ENCODE assay signal across 1 cellular context in the genomic region with DNA sequence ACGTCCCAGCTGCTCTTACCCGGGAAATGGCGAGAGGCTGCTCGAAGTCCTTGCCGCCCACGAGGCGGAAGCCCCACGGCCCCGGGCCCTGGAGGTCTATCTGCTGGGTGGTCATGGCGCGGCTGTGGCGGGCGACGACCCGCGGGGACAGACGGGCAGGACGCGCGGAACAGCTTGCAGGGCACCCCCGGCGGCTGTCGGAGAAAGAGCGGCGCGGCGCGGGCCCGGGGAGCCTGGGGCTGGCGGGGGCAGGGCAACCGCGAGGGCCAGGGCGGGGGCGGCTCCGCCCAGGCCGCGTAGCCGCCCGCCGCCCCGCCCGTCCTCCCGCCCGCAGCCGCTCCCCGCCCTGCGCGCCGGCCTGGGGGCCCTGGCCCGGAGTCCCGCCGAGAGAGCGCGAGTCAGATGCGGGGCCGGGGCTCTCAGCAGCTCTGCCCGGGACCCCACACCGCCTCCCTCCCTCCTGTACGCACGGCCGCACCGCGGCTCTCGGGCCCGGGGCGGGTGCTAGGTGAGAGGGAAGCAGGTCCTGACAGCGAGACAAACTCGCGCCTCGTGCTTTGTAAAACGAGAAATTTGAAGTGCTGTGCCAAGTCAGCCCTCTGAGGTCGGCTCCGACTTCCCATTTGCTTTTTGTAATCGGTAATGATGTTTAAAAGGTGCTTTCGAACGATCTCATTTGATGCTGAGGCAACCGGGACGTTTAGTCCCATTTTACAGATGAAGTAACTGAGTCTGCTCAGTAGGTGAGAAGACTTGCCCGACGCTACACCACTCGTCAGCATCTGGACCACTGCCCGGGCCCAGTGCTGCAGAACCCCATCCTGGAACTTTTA.
TF ChIP-seq lines count a peak whose summit lies in the region.

Gene PDLIM1 (minus strand): TSS at position 203 of the 833 bp plus-strand sequence. CDS start 88 bp downstream, at position 115.

TF ChIP-seq in HepG2, 621 proteins besides CTCF, POLR2A, EP300 and RAD21 (continued from another document and continues in another):
- TF ChIP-seq TOPORS (CRISPR knock-in tag; IDR thresholded peaks at IDR 0.05) (0 out of 2 replicates have a peak, but pooled peaks have one; percentile 53), KDM5B (CRISPR knock-in tag; IDR thresholded peaks at IDR 0.05; ENCODE audit: borderline replicate concordance) (peak; percentile 34; the same call in 1 of the 2 replicates), ZNF17 (CRISPR knock-in tag; IDR thresholded peaks at IDR 0.05) (no peak), TCF7 (IDR thresholded peaks at IDR 0.05; ENCODE audit: low read depth) (no peak), ZNF143 (CRISPR knock-in tag; IDR thresholded peaks at IDR 0.05) (peak; percentile 32; the same call in 1 of the 2 replicates), EEA1 (CRISPR knock-in tag; IDR thresholded peaks at IDR 0.05; ENCODE audit: borderline replicate concordance) (no peak), ZFP1 (CRISPR knock-in tag; IDR thresholded peaks at IDR 0.05) (no peak), CHD4 (IDR thresholded peaks at IDR 0.05; ENCODE audit: borderline replicate concordance, low read length) (peak; percentile 98), HOXA9 (CRISPR knock-in tag; IDR thresholded peaks at IDR 0.05; ENCODE audit: borderline replicate concordance) (0 out of 2 replicates have a peak, but pooled peaks have one; percentile 53), MYC (CRISPR knock-in tag; IDR thresholded peaks at IDR 0.05; ENCODE audit: borderline replicate concordance) (peak; percentile 67), ZNF34 (CRISPR knock-in tag; IDR thresholded peaks at IDR 0.05; ENCODE audit: borderline replicate concordance) (no peak), ZNF451 (CRISPR knock-in tag; IDR thresholded peaks at IDR 0.05) (no peak), ZNF251 (CRISPR knock-in tag; IDR thresholded peaks at IDR 0.05) (0 out of 2 replicates have a peak, but pooled peaks have one; percentile 21), ZC3H13 (CRISPR knock-in tag; IDR thresholded peaks at IDR 0.05) (peak; percentile 24; the same call in 1 of the 2 replicates), SMARCE1 (IDR thresholded peaks at IDR 0.05; ENCODE audit: borderline replicate concordance) (no peak), ZNF674 (CRISPR knock-in tag; IDR thresholded peaks at IDR 0.05; ENCODE audit: low read depth) (no peak), SNAI1 (CRISPR knock-in tag; IDR thresholded peaks at IDR 0.05; ENCODE audit: borderline replicate concordance) (no peak), ZNF605 (CRISPR knock-in tag; IDR thresholded peaks at IDR 0.05) (no peak), NR2F1 (CRISPR knock-in tag; IDR thresholded peaks at IDR 0.05) (no peak), HMGA1 (CRISPR knock-in tag; conservative IDR thresholded peaks at IDR 0.05) (no peak), SATB2 (CRISPR knock-in tag; IDR thresholded peaks at IDR 0.05) (no peak), CERS6 (CRISPR knock-in tag; IDR thresholded peaks at IDR 0.05) (no peak), ZSCAN31 (CRISPR knock-in tag; IDR thresholded peaks at IDR 0.05; ENCODE audit: low read depth) (peak; percentile 58; the same call in 1 of the 2 replicates), ZNF552 (CRISPR knock-in tag; IDR thresholded peaks at IDR 0.05; ENCODE audit: borderline replicate concordance) (no peak), ZNF362 (CRISPR knock-in tag; IDR thresholded peaks at IDR 0.05; ENCODE audit: borderline replicate concordance) (peak; percentile 6; the same call in 1 of the 2 replicates), SNRNP70 (IDR thresholded peaks at IDR 0.05; ENCODE audit: low read depth, low read length) (no peak), ZNF350 (CRISPR knock-in tag; IDR thresholded peaks at IDR 0.05; ENCODE audit: borderline replicate concordance, low read depth) (0 out of 2 replicates have a peak, but pooled peaks have one; percentile 40), ZNF337 (CRISPR knock-in tag; IDR thresholded peaks at IDR 0.05; ENCODE audit: borderline replicate concordance, low read depth) (no peak), SSRP1 (CRISPR knock-in tag; IDR thresholded peaks at IDR 0.05) (no peak), ATF7-NPFF (CRISPR knock-in tag; IDR thresholded peaks at IDR 0.05; ENCODE audit: low read depth) (peak; percentile 76; the same call in 1 of the 2 replicates), GTF3A (CRISPR knock-in tag; conservative IDR thresholded peaks at IDR 0.05) (0 out of 2 replicates have a peak, but pooled peaks have one; percentile 9), ZNF644 (CRISPR knock-in tag; IDR thresholded peaks at IDR 0.05; ENCODE audit: low read depth) (no peak), USF2 (IDR thresholded peaks at IDR 0.05; ENCODE audit: low read depth, low read length) (no peak), USF2 (CRISPR knock-in tag; IDR thresholded peaks at IDR 0.05; ENCODE audit: borderline replicate concordance) (no peak), GATAD1 (CRISPR knock-in tag; IDR thresholded peaks at IDR 0.05) (peak; percentile 35), ZBTB26 (CRISPR knock-in tag; IDR thresholded peaks at IDR 0.05; ENCODE audit: borderline replicate concordance) (no peak), ZNF33B (CRISPR knock-in tag; IDR thresholded peaks at IDR 0.05) (peak; percentile 72; the same call in 1 of the 2 replicates)
- TF ChIP-seq, protein P1, sequence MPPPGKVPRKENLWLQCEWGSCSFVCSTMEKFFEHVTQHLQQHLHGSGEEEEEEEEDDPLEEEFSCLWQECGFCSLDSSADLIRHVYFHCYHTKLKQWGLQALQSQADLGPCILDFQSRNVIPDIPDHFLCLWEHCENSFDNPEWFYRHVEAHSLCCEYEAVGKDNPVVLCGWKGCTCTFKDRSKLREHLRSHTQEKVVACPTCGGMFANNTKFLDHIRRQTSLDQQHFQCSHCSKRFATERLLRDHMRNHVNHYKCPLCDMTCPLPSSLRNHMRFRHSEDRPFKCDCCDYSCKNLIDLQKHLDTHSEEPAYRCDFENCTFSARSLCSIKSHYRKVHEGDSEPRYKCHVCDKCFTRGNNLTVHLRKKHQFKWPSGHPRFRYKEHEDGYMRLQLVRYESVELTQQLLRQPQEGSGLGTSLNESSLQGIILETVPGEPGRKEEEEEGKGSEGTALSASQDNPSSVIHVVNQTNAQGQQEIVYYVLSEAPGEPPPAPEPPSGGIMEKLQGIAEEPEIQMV (CRISPR knock-in tag; IDR thresholded peaks at IDR 0.05; ENCODE audit: low read depth), result no peak
- TF ChIP-seq, protein P2, sequence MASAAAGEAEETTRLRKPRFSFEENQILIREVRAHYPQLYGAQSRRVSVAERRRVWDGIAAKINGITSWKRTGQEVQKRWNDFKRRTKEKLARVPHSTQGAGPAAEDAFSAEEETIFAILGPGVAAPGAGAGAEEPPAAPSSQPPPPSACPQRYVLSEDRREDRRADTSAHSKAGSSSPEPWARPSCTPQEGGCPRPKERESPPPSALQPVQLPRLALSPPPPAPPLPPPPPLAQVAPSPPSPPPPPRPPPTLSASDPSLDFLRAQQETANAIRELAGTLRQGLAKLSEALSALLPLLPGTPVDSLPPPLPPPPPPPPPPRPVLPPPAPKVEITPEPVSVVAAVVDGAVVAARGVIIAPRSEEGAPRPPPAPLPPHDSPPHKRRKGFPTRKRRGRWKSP (CRISPR knock-in tag; IDR thresholded peaks at IDR 0.05), result peak; percentile 85; the same call in 1 of the 2 replicates
- TF ChIP-seq, protein P3, sequence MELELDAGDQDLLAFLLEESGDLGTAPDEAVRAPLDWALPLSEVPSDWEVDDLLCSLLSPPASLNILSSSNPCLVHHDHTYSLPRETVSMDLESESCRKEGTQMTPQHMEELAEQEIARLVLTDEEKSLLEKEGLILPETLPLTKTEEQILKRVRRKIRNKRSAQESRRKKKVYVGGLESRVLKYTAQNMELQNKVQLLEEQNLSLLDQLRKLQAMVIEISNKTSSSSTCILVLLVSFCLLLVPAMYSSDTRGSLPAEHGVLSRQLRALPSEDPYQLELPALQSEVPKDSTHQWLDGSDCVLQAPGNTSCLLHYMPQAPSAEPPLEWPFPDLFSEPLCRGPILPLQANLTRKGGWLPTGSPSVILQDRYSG (CRISPR knock-in tag; IDR thresholded peaks at IDR 0.05), result no peak
- TF ChIP-seq, protein P4, sequence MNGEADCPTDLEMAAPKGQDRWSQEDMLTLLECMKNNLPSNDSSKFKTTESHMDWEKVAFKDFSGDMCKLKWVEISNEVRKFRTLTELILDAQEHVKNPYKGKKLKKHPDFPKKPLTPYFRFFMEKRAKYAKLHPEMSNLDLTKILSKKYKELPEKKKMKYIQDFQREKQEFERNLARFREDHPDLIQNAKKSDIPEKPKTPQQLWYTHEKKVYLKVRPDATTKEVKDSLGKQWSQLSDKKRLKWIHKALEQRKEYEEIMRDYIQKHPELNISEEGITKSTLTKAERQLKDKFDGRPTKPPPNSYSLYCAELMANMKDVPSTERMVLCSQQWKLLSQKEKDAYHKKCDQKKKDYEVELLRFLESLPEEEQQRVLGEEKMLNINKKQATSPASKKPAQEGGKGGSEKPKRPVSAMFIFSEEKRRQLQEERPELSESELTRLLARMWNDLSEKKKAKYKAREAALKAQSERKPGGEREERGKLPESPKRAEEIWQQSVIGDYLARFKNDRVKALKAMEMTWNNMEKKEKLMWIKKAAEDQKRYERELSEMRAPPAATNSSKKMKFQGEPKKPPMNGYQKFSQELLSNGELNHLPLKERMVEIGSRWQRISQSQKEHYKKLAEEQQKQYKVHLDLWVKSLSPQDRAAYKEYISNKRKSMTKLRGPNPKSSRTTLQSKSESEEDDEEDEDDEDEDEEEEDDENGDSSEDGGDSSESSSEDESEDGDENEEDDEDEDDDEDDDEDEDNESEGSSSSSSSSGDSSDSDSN (CRISPR knock-in tag; IDR thresholded peaks at IDR 0.05), result peak; percentile 91
